In genomic region chr14:54172562-54172961, GRCh38 we compare ENCODE assay signal across 24 cellular contexts.
"Had no signal": no experiment of that assay in that cellular context is flagged by ENCODE, and none has a peak within 500 bp of the region (broad histone marks: within the 10 kb centered on the region; RNA-seq: fewer than 3 reads in every experiment).

No MANE protein-coding gene starts in this region.

- H3K4me3 Mint-ChIP-seq: activated CD4-positive, alpha-beta T cell treated with anti-CD3 and anti-CD28 coated beads for 36 hours; activated CD8-positive, alpha-beta memory T cell treated with anti-CD3 and anti-CD28 coated beads, Interleukin-2, amount 10 ng/mL, durations not matched to agents 7 days and 5 days; activated CD8-positive, alpha-beta T cell treated with anti-CD3 and anti-CD28 coated beads, Interleukin-2, amount 10 ng/mL, durations not matched to agents 7 days and 5 days; activated naive CD4-positive, alpha-beta T cell treated with anti-CD3 and anti-CD28 coated beads, Interleukin-2, amount 50 U/mL, for 24 hours; activated naive CD8-positive, alpha-beta T cell treated with anti-CD3 and anti-CD28 coated beads, Interleukin-2, amount 50 U/mL, for 24 hours; central memory CD8-positive, alpha-beta T cell; natural killer cell; T-helper 2 cell treated with Interferon-gamma antibody and Interleukin-4, amounts not matched to agents 5 μg/mL and 100 μg/mL, for 36 hours had no signal

- H3K4me1 Mint-ChIP-seq: activated CD8-positive, alpha-beta memory T cell treated with anti-CD3 and anti-CD28 coated beads, Interleukin-2, amount 10 ng/mL, durations not matched to agents 7 days and 5 days; activated naive CD4-positive, alpha-beta T cell treated with anti-CD3 and anti-CD28 coated beads, Interleukin-2, amount 50 U/mL, for 24 hours; activated naive CD8-positive, alpha-beta T cell treated with anti-CD3 and anti-CD28 coated beads, Interleukin-2, amount 50 U/mL, for 24 hours; central memory CD8-positive, alpha-beta T cell; natural killer cell had no signal

- H3K4me3 ChIP-seq: esophagus muscularis mucosa, lower lobe of right lung, tibial nerve had no signal

- DNase-seq: activated CD4-positive, alpha-beta T cell treated with anti-CD3 and anti-CD28 coated beads for 36 hours; activated CD4-positive, CD25-positive, alpha-beta regulatory T cell; activated CD8-positive, alpha-beta memory T cell treated with anti-CD3 and anti-CD28 coated beads, Interleukin-2, amount 10 ng/mL, durations not matched to agents 7 days and 5 days; activated CD8-positive, alpha-beta T cell treated with anti-CD3 and anti-CD28 coated beads, Interleukin-2, amount 10 ng/mL, durations not matched to agents 7 days and 5 days; activated naive CD8-positive, alpha-beta T cell treated with anti-CD3 and anti-CD28 coated beads, Interleukin-2, amount 50 U/mL, for 24 hours; activated T-cell treated with anti-CD3 and anti-CD28 coated beads, Interleukin-2, amount 50 U/mL, for 48 hours; amygdala; dermis blood vessel endothelial cell; effector CD4-positive, alpha-beta T cell; glutamatergic neuron; islet precursor cell; lower lobe of right lung; mesenchymal stem cell; natural killer cell; posterior cingulate gyrus; right cardiac atrium; stimulated activated CD4-positive, alpha-beta T cell treated with anti-CD3 and anti-CD28 coated beads, Interleukin-2, amount 100 ng/mL, for 48 hours; stimulated activated naive CD4-positive, alpha-beta T cell treated with Interleukin-2 at 50 U/mL for 16 hours had no signal

- H3K9me3 ChIP-seq: esophagus muscularis mucosa, lower lobe of right lung, tibial nerve had no signal

- H3K27ac ChIP-seq: esophagus muscularis mucosa, lower lobe of right lung had no signal

- H3K36me3 ChIP-seq: esophagus muscularis mucosa, lower lobe of right lung, tibial nerve had no signal

- H3K36me3 Mint-ChIP-seq: activated CD8-positive, alpha-beta memory T cell treated with anti-CD3 and anti-CD28 coated beads, Interleukin-2, amount 10 ng/mL, durations not matched to agents 7 days and 5 days; activated naive CD4-positive, alpha-beta T cell treated with anti-CD3 and anti-CD28 coated beads, Interleukin-2, amount 50 U/mL, for 24 hours; natural killer cell had no signal

- H3K9me3 Mint-ChIP-seq: activated naive CD4-positive, alpha-beta T cell treated with anti-CD3 and anti-CD28 coated beads, Interleukin-2, amount 50 U/mL, for 24 hours; activated naive CD8-positive, alpha-beta T cell treated with anti-CD3 and anti-CD28 coated beads, Interleukin-2, amount 50 U/mL, for 24 hours; activated T-helper 2 cell treated with anti-CD3 and anti-CD28 coated beads, Interferon-gamma antibody, Interleukin-2, Interleukin-4, amounts not matched to agents 10 μg/mL and 5 μg/mL and 100 μg/mL, durations not matched to agents 14 hours and 24 hours and 36 hours; central memory CD8-positive, alpha-beta T cell; natural killer cell; T-helper 2 cell treated with Interferon-gamma antibody and Interleukin-4, amounts not matched to agents 5 μg/mL and 100 μg/mL, for 36 hours had no signal

- H3K27ac Mint-ChIP-seq: activated CD4-positive, alpha-beta T cell treated with anti-CD3 and anti-CD28 coated beads for 36 hours; activated CD8-positive, alpha-beta memory T cell treated with anti-CD3 and anti-CD28 coated beads, Interleukin-2, amount 10 ng/mL, durations not matched to agents 7 days and 5 days; activated CD8-positive, alpha-beta T cell treated with anti-CD3 and anti-CD28 coated beads, Interleukin-2, amount 10 ng/mL, durations not matched to agents 7 days and 5 days; activated naive CD4-positive, alpha-beta T cell treated with anti-CD3 and anti-CD28 coated beads, Interleukin-2, amount 50 U/mL, for 24 hours; activated naive CD8-positive, alpha-beta T cell treated with anti-CD3 and anti-CD28 coated beads, Interleukin-2, amount 50 U/mL, for 24 hours; activated T-helper 2 cell treated with anti-CD3 and anti-CD28 coated beads, Interferon-gamma antibody, Interleukin-2, Interleukin-4, amounts not matched to agents 10 μg/mL and 5 μg/mL and 100 μg/mL, durations not matched to agents 14 hours and 24 hours and 36 hours; natural killer cell; T-helper 2 cell treated with Interferon-gamma antibody and Interleukin-4, amounts not matched to agents 5 μg/mL and 100 μg/mL, for 36 hours had no signal

- ATAC-seq: activated CD4-positive, alpha-beta T cell treated with anti-CD3 and anti-CD28 coated beads for 36 hours; activated CD8-positive, alpha-beta memory T cell treated with anti-CD3 and anti-CD28 coated beads, Interleukin-2, amount 10 ng/mL, durations not matched to agents 7 days and 5 days; activated CD8-positive, alpha-beta T cell treated with anti-CD3 and anti-CD28 coated beads, Interleukin-2, amount 10 ng/mL, durations not matched to agents 7 days and 5 days; activated naive CD8-positive, alpha-beta T cell treated with anti-CD3 and anti-CD28 coated beads, Interleukin-2, amount 50 U/mL, for 24 hours; lower lobe of right lung; natural killer cell; right cardiac atrium had no signal

- H3K27me3 ChIP-seq: tibial nerve had no signal
